Comparison of ENCODE assay signal across 8 cellular contexts in genomic region chr1:64136749-64137568, GRCh38.
DNase-seq lines count a peak whose midpoint lies in the region; ATAC-seq and TF ChIP-seq lines count a peak whose summit lies in the region.

No MANE protein-coding gene starts in this region.

- H3K9me3 ChIP-seq in smooth muscle cell (replicated peaks; ENCODE audit: low read depth) = no peaks in the 10 kb centered on the region

- no peaks in the 10 kb centered on the region for H3K79me2 ChIP-seq in smooth muscle cell (ENCODE audit: low read depth)

- H3K4me3 ChIP-seq in astrocyte of the spinal cord (ENCODE audit: low read depth, low read length) (no peak overlapping the region), smooth muscle cell (no peak overlapping the region)

- H3K36me3 ChIP-seq in smooth muscle cell (ENCODE audit: low read depth) = no peaks in the 10 kb centered on the region

- H4K20me1 ChIP-seq in smooth muscle cell (ENCODE audit: low read depth) = no peaks in the 10 kb centered on the region

- ATAC-seq in HG02571 (IDR thresholded peaks at IDR 0.05; ENCODE audit: unreplicated experiment) (peak; percentile 57), HG02763 (IDR thresholded peaks at IDR 0.05; ENCODE audit: unreplicated experiment) (no peak)

- POLR2A ChIA-PET in GM10248 (lab: Yijun Ruan, JAX) = no interaction called here

- no peak overlapping the region for H3K4me2 ChIP-seq in smooth muscle cell

- 47% methylated on average over 10 of the region's 10 CpGs for WGBS in smooth muscle cell (ENCODE audit: low lambda C conversion rate)

- in situ Hi-C loops in astrocyte of the spinal cord (cut with HindIII; ENCODE audit: low sequenced_read_pairs) = loop anchor here (25.0 kb wide), 1 partner anchor 450 kb away; no protein-coding TSS in a partner anchor

- H3K27me3 ChIP-seq in smooth muscle cell (ENCODE audit: low read depth) = no peaks in the 10 kb centered on the region

- no peak overlapping the region for H2AFZ ChIP-seq in smooth muscle cell (ENCODE audit: low read depth)

- H3K27ac ChIP-seq in smooth muscle cell (ENCODE audit: low read depth) = no peak overlapping the region

- DNase-seq in GM10248 (ENCODE audit: extremely low spot score) = peak; percentile 47
- peak; percentile 89 for DNase-seq in NCI-H1694 (lab: John Stamatoyannopoulos, UW)
- peak; percentile 4 for DNase-seq in T-helper 22 cell (ENCODE audit: low read depth)
- DNase-seq in astrocyte of the spinal cord (ENCODE audit: low read depth, low spot score) = peak; percentile 96
- DNase-seq in iPS DF 4.7 (ENCODE audit: extremely low read depth, low spot score) = peak; percentile 44
- DNase-seq in smooth muscle cell (lab: John Stamatoyannopoulos, UW; ENCODE audit: unreplicated experiment) = peak; percentile 49

- TF ChIP-seq CTCF in GM10248 (IDR thresholded peaks at IDR 0.05; ENCODE audit: control extremely low read depth, extremely low read depth, low read depth, missing control alignments) = peak; percentile 88
- TF ChIP-seq CTCF in astrocyte of the spinal cord (IDR thresholded peaks at IDR 0.05; ENCODE audit: low read depth, low read length) = peak; percentile 92
- TF ChIP-seq CTCF in smooth muscle cell (IDR thresholded peaks at IDR 0.05; ENCODE audit: borderline replicate concordance, insufficient read depth, poor library complexity, severe bottlenecking) = peak; percentile 92

- CTCF ChIA-PET in GM10248 (lab: Yijun Ruan, JAX) = interaction anchor here (0.5 to 4.2 kb wide), 59 partner anchors 10 to 1204 kb away, joined by 3 to 49 read pairs (median 4); no protein-coding TSS in a partner anchor

- no peaks in the 10 kb centered on the region for H3F3A ChIP-seq in smooth muscle cell (ENCODE audit: low read depth)

- H3K4me1 ChIP-seq in smooth muscle cell (ENCODE audit: low read depth) = peaks cover 14% of the 10 kb centered on the region

- H3K9ac ChIP-seq in smooth muscle cell (ENCODE audit: low read depth) = no peak overlapping the region

Comparison
In these comparisons a context has a peak if more than half of its experiments do, and no peak if none do; other contexts are left out.
1. DNase-seq: peak in every context shown above with its lines; median percentile 96 in astrocyte of the spinal cord; 89 in NCI-H1694; 49 in smooth muscle cell; 47 in GM10248; 44 in iPS DF 4.7; 4 in T-helper 22 cell.